In genomic region chr2:160390544-160391258, GRCh38 we compare ENCODE assay signal across 11 cellular contexts.
DNase-seq lines count a peak whose midpoint lies in the region; ATAC-seq and TF ChIP-seq lines count a peak whose summit lies in the region.
"Had no signal": no experiment of that assay in that cellular context is flagged by ENCODE, and none has a peak within 500 bp of the region (broad histone marks: within the 10 kb centered on the region; RNA-seq: fewer than 3 reads in every experiment).

No MANE protein-coding gene starts in this region.

- no peak for TF ChIP-seq EP300 in upper lobe of left lung (IDR thresholded peaks at IDR 0.05)

- H3K4me3 Mint-ChIP-seq in activated naive CD4-positive, alpha-beta T cell treated with anti-CD3 and anti-CD28 coated beads, Interleukin-2, amount 50 U/mL, for 24 hours, result peak overlapping the region; percentile 61
- H3K4me3 Mint-ChIP-seq in activated naive CD8-positive, alpha-beta T cell, result no peak overlapping the region
- H3K4me3 Mint-ChIP-seq in neural progenitor cell, result no peak overlapping the region
- H3K4me3 Mint-ChIP-seq: stimulated activated naive B cell treated with anti-CD40 and anti-IgM and Interleukin-4, amounts not matched to agents 10 μg/mL and 1 μg/mL and 100 μg/mL, for 72 hours had no signal

- H3K9me3 ChIP-seq in upper lobe of left lung, result no peaks in the 10 kb centered on the region
- no peaks in the 10 kb centered on the region for H3K9me3 ChIP-seq in neural progenitor cell (ENCODE audit: low read depth)
- H3K9me3 ChIP-seq: esophagus squamous epithelium had no signal

- H3K9me3 Mint-ChIP-seq in activated naive CD4-positive, alpha-beta T cell treated with anti-CD3 and anti-CD28 coated beads, Interleukin-2, amount 50 U/mL, for 24 hours, result no peaks in the 10 kb centered on the region
- H3K9me3 Mint-ChIP-seq in activated naive CD8-positive, alpha-beta T cell (ENCODE audit: low read depth), result no peaks in the 10 kb centered on the region
- no peaks in the 10 kb centered on the region for H3K9me3 Mint-ChIP-seq in neural progenitor cell

- H3K9ac ChIP-seq in neural progenitor cell, result no peak overlapping the region

- peaks cover 90% of the 10 kb centered on the region for H4K20me1 ChIP-seq in neural progenitor cell (ENCODE audit: low read depth)

- peaks cover 7% of the 10 kb centered on the region for H3F3A ChIP-seq in neural progenitor cell (ENCODE audit: low read depth)

- H3K36me3 Mint-ChIP-seq in activated naive CD4-positive, alpha-beta T cell treated with anti-CD3 and anti-CD28 coated beads, Interleukin-2, amount 50 U/mL, for 24 hours, result peaks cover 3% of the 10 kb centered on the region
- peaks cover 8% of the 10 kb centered on the region for H3K36me3 Mint-ChIP-seq in activated naive CD8-positive, alpha-beta T cell
- H3K36me3 Mint-ChIP-seq in neural progenitor cell, result peaks cover 3% of the 10 kb centered on the region

- peaks cover 100% of the 10 kb centered on the region for H3K79me2 ChIP-seq in neural progenitor cell (ENCODE audit: low read depth)

- H3K4me2 ChIP-seq in neural progenitor cell, result no peak overlapping the region

- ATAC-seq in upper lobe of left lung (ENCODE audit: low FRiP score in 2 of 2) (no peak), GM19467 (IDR thresholded peaks at IDR 0.05; ENCODE audit: unreplicated experiment) (no peak)

- H3K27ac ChIP-seq in upper lobe of left lung (peak overlapping the region in 3 of 4 donors; percentile 45 to 87 (median 76)), neural progenitor cell (no peak overlapping the region)

- H3K27me3 ChIP-seq in upper lobe of left lung (no peaks in the 10 kb centered on the region), neural progenitor cell (no peaks in the 10 kb centered on the region)
- H3K27me3 ChIP-seq: esophagus squamous epithelium had no signal

- H3K27ac Mint-ChIP-seq in activated naive CD4-positive, alpha-beta T cell treated with anti-CD3 and anti-CD28 coated beads, Interleukin-2, amount 50 U/mL, for 24 hours, result peak overlapping the region; percentile 35
- H3K27ac Mint-ChIP-seq in activated naive CD8-positive, alpha-beta T cell, result peak overlapping the region; percentile 25
- no peak overlapping the region for H3K27ac Mint-ChIP-seq in neural progenitor cell
- H3K27ac Mint-ChIP-seq: stimulated activated naive B cell treated with anti-CD40 and anti-IgM and Interleukin-4, amounts not matched to agents 10 μg/mL and 1 μg/mL and 100 μg/mL, for 72 hours had no signal

- WGBS in upper lobe of left lung, 2 donors, result 67 to 82% methylated on average over 6 of the region's 6 CpGs

- TF ChIP-seq CTCF in upper lobe of left lung (IDR thresholded peaks at IDR 0.05) (no peak), neural progenitor cell (IDR thresholded peaks at IDR 0.05) (no peak)

- H3K4me1 ChIP-seq in upper lobe of left lung, result peaks cover 55 to 82% (median 72%) of the 10 kb centered on the region in 4 donors
- peaks cover 32% of the 10 kb centered on the region for H3K4me1 ChIP-seq in neural progenitor cell

- no peak overlapping the region for H2AFZ ChIP-seq in neural progenitor cell (replicated peaks)

- no peak for DNase-seq in activated naive CD4-positive, alpha-beta T cell treated with Interleukin-2 at 50 U/mL for 16 hours
- peak; percentile 48 for DNase-seq in kidney tubule cell (ENCODE audit: low spot score)
- no peak for DNase-seq in upper lobe of left lung
- DNase-seq in neural progenitor cell (ENCODE audit: low spot score), result no peak
- no peak for DNase-seq in NCI-H510A treated with DMSO at 0.1 percent for 48 hours (lab: John Stamatoyannopoulos, UW)
- DNase-seq: esophagus squamous epithelium; NCI-H1105 treated with DMSO at 0.1 percent for 48 hours; stimulated activated naive B cell treated with anti-CD40 and anti-IgM and Interleukin-4, amounts not matched to agents 10 μg/mL and 1 μg/mL and 100 μg/mL, for 72 hours had no signal

- peaks cover 92% of the 10 kb centered on the region for H3K4me1 Mint-ChIP-seq in activated naive CD4-positive, alpha-beta T cell treated with anti-CD3 and anti-CD28 coated beads, Interleukin-2, amount 50 U/mL, for 24 hours
- peaks cover 83% of the 10 kb centered on the region for H3K4me1 Mint-ChIP-seq in activated naive CD8-positive, alpha-beta T cell (ENCODE audit: low read depth)
- peaks cover 35% of the 10 kb centered on the region for H3K4me1 Mint-ChIP-seq in neural progenitor cell

- no peaks in the 10 kb centered on the region for H3K27me3 Mint-ChIP-seq in activated naive CD4-positive, alpha-beta T cell treated with anti-CD3 and anti-CD28 coated beads, Interleukin-2, amount 50 U/mL, for 24 hours
- H3K27me3 Mint-ChIP-seq in activated naive CD8-positive, alpha-beta T cell, result no peaks in the 10 kb centered on the region
- no peaks in the 10 kb centered on the region for H3K27me3 Mint-ChIP-seq in neural progenitor cell (ENCODE audit: insufficient read depth, low read depth)
- H3K27me3 Mint-ChIP-seq: stimulated activated naive B cell treated with anti-CD40 and anti-IgM and Interleukin-4, amounts not matched to agents 10 μg/mL and 1 μg/mL and 100 μg/mL, for 72 hours had no signal

- H3K36me3 ChIP-seq in upper lobe of left lung (no peaks in the 10 kb centered on the region), neural progenitor cell (no peaks in the 10 kb centered on the region)
- H3K36me3 ChIP-seq: esophagus squamous epithelium had no signal

- no peak for TF ChIP-seq POLR2A in upper lobe of left lung (IDR thresholded peaks at IDR 0.05)

- H3K4me3 ChIP-seq in upper lobe of left lung, result no peak overlapping the region
- no peak overlapping the region for H3K4me3 ChIP-seq in neural progenitor cell
- H3K4me3 ChIP-seq: esophagus squamous epithelium had no signal
